In genomic region chr18:23966909-23967308, GRCh38 we compare ENCODE assay signal across 15 cellular contexts. TPM values are rescaled to one million over a fixed set of nuclear protein-coding genes. Genes with fewer than 3 reads are reported as not detected.
DNase-seq lines count a peak whose midpoint lies in the region; ATAC-seq and TF ChIP-seq lines count a peak whose summit lies in the region.
"Had no signal": no experiment of that assay in that cellular context is flagged by ENCODE, and none has a peak within 500 bp of the region (broad histone marks: within the 10 kb centered on the region; RNA-seq: fewer than 3 reads in every experiment).

No MANE protein-coding gene starts in this region.

- H3K27ac Mint-ChIP-seq in naive B cell, result peak overlapping the region; percentile 2 to 96 (median 82)
- H3K27ac Mint-ChIP-seq: type B pancreatic cell had no signal

- H3K79me2 ChIP-seq in OCI-LY3 (ENCODE audit: low read length), result no peaks in the 10 kb centered on the region

- H3K4me2 ChIP-seq in OCI-LY3 (ENCODE audit: low read length), result peak overlapping the region; percentile 50; the same call in 1 of the 2 replicates

- no peaks in the 10 kb centered on the region for H4K20me1 ChIP-seq in OCI-LY3 (ENCODE audit: insufficient read depth, low read length)

- intact Hi-C loops in posterior cingulate gyrus (cut with DNase I), result no loop called here

- no peaks in the 10 kb centered on the region for H3K9me3 Mint-ChIP-seq in naive B cell

- H3K4me3 ChIP-seq in HL-60 (replicated peaks; ENCODE audit: insufficient read depth, low read length) (no peak overlapping the region), OCI-LY3 (ENCODE audit: low read length) (no peak overlapping the region)

- DNase-seq in NCI-H345 (lab: John Stamatoyannopoulos, UW) (peak; percentile 46), NCI-H345 treated with DMSO at 0.1 percent for 48 hours (lab: John Stamatoyannopoulos, UW; ENCODE audit: unreplicated experiment) (no peak), HL-60 (ENCODE audit: low read depth in 1 of 2, low spot score in 1 of 2) (no peak), naive B cell (no peak), posterior cingulate gyrus (no peak)
- DNase-seq: ACHN, mammary epithelial cell, NCI-H226 had no signal

- no peaks in the 10 kb centered on the region for H3K9me3 ChIP-seq in OCI-LY3 (ENCODE audit: insufficient read depth, low read length)
- H3K9me3 ChIP-seq: neutrophil had no signal

- H3K27me3 ChIP-seq in HL-60 (ENCODE audit: insufficient read depth, poor library complexity, severe bottlenecking), result no peaks in the 10 kb centered on the region
- no peaks in the 10 kb centered on the region for H3K27me3 ChIP-seq in OCI-LY3 (ENCODE audit: low read depth, low read length)
- H3K27me3 ChIP-seq: neutrophil had no signal

- ATAC-seq in naive B cell (ENCODE audit: low read depth in 2 of 2) (no peak), HG02571 (IDR thresholded peaks at IDR 0.05; ENCODE audit: unreplicated experiment) (no peak), HG03025 (IDR thresholded peaks at IDR 0.05; ENCODE audit: low FRiP score, unreplicated experiment) (no peak)
- ATAC-seq: sciatic nerve had no signal

- peak overlapping the region in 7 of 8 donors; percentile 30 to 87 (median 78) for H3K4me3 Mint-ChIP-seq in naive B cell
- H3K4me3 Mint-ChIP-seq: type B pancreatic cell had no signal

- peaks cover 37% of the 10 kb centered on the region for H3K4me1 ChIP-seq in OCI-LY3 (ENCODE audit: low read length)

- H3K36me3 ChIP-seq in OCI-LY3 (replicated peaks; ENCODE audit: low read depth, low read length), result no peaks in the 10 kb centered on the region
- H3K36me3 ChIP-seq: neutrophil had no signal

- peaks cover 66 to 80% (median 77%) of the 10 kb centered on the region in 3 donors for H3K4me1 Mint-ChIP-seq in naive B cell

- H3K36me3 Mint-ChIP-seq in naive B cell, result no peaks in the 10 kb centered on the region
- H3K36me3 Mint-ChIP-seq: type B pancreatic cell had no signal

- H2AFZ ChIP-seq in OCI-LY3 (ENCODE audit: low read depth, low read length), result no peak overlapping the region

- no peaks in the 10 kb centered on the region for H3K27me3 Mint-ChIP-seq in naive B cell

- TF ChIP-seq CTCF in HL-60 (IDR thresholded peaks at IDR 0.05; ENCODE audit: insufficient read depth, low read length) (no peak), OCI-LY3 (IDR thresholded peaks at IDR 0.05; ENCODE audit: low read depth, low read length) (no peak)

- H3K9ac ChIP-seq in OCI-LY3 (ENCODE audit: low read length), result no peak overlapping the region

- H3K27ac ChIP-seq in HL-60 (replicated peaks), result peak overlapping the region; percentile 25; the same call in 1 of the 2 replicates
- H3K27ac ChIP-seq in OCI-LY3 (ENCODE audit: low read length), result no peak overlapping the region
- H3K27ac ChIP-seq: epithelial cell of prostate, neutrophil had no signal

RNA-seq across cellular contexts. Expression of gene TTC39C, which starts 47.6 kb away (rescaled TPM):
- polyA plus RNA-seq in naive B cell (ENCODE audit: low read depth in 6 of 6), result 10 to 100 TPM; 20.4 to 34.5 (median 24.3) TPM
